In genomic region chr2:220104871-220105351, GRCh38 we compare ENCODE assay signal across 8 cellular contexts.
DNase-seq lines count a peak whose midpoint lies in the region; ATAC-seq and TF ChIP-seq lines count a peak whose summit lies in the region.

No MANE protein-coding gene starts in this region.

- no peaks in the 10 kb centered on the region for H3K36me3 Mint-ChIP-seq in nephron progenitor cell (ENCODE audit: low read depth)

- DNase-seq in COLO829 (ENCODE audit: low spot score) (peak; percentile 58), M059J (ENCODE audit: low read depth) (peak; percentile 75), ecto neural progenitor cell (ENCODE audit: low spot score) (peak; percentile 47), nephron progenitor cell (peak; percentile 46), NCI-H1417 treated with DMSO at 0.1 percent for 48 hours (lab: John Stamatoyannopoulos, UW) (no peak), NCI-H1105 treated with DMSO at 0.1 percent for 48 hours (lab: John Stamatoyannopoulos, UW) (no peak)

- H3K27ac Mint-ChIP-seq in nephron progenitor cell = peak overlapping the region; percentile 57

- H3K4me3 Mint-ChIP-seq in nephron progenitor cell = peak overlapping the region; percentile 44

- no peaks in the 10 kb centered on the region for H3K27me3 Mint-ChIP-seq in nephron progenitor cell (ENCODE audit: low read depth, poor library complexity)

- no peak for ATAC-seq in HG02885 (IDR thresholded peaks at IDR 0.05; ENCODE audit: poor library complexity, unreplicated experiment)
- no peak for ATAC-seq in HG03135 (IDR thresholded peaks at IDR 0.05; ENCODE audit: unreplicated experiment)

- peaks cover 39% of the 10 kb centered on the region for H3K4me1 Mint-ChIP-seq in nephron progenitor cell

- TF ChIP-seq CTCF in nephron progenitor cell (IDR thresholded peaks at IDR 0.05) = no peak

- no peaks in the 10 kb centered on the region for H3K9me3 Mint-ChIP-seq in nephron progenitor cell

Comparison
In these comparisons a context has a peak if more than half of its experiments do, and no peak if none do; other contexts are left out.
1. DNase-seq: peak in COLO829 (single experiment), M059J (single experiment), ecto neural progenitor cell (single experiment) and nephron progenitor cell (single experiment); none in NCI-H1417 treated with DMSO at 0.1 percent for 48 hours (single experiment) and NCI-H1105 treated with DMSO at 0.1 percent for 48 hours (single experiment).